1 cellular context compared by ENCODE assay signal in the genomic region with DNA sequence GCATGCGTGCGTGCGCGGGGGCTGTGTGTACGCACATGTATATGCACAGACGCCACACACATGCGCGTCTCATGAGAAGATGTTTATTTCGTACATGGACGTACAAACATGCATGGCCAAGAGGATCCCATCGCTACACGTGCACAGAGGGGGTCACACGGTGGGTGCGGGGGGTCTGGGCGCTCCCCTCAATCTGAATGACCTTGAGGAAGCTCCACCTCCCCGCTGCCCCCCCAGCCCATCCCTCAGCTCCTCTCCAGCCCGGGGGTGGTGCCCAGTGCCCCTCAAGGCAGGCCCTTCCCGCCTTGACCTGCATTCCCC.
TF ChIP-seq lines count a peak whose summit lies in the region.

No MANE protein-coding gene starts in this region.

TF ChIP-seq in neural cell, 6 proteins besides CTCF, POLR2A, EP300 and RAD21 (continued from another document):
- TF ChIP-seq, protein P1, sequence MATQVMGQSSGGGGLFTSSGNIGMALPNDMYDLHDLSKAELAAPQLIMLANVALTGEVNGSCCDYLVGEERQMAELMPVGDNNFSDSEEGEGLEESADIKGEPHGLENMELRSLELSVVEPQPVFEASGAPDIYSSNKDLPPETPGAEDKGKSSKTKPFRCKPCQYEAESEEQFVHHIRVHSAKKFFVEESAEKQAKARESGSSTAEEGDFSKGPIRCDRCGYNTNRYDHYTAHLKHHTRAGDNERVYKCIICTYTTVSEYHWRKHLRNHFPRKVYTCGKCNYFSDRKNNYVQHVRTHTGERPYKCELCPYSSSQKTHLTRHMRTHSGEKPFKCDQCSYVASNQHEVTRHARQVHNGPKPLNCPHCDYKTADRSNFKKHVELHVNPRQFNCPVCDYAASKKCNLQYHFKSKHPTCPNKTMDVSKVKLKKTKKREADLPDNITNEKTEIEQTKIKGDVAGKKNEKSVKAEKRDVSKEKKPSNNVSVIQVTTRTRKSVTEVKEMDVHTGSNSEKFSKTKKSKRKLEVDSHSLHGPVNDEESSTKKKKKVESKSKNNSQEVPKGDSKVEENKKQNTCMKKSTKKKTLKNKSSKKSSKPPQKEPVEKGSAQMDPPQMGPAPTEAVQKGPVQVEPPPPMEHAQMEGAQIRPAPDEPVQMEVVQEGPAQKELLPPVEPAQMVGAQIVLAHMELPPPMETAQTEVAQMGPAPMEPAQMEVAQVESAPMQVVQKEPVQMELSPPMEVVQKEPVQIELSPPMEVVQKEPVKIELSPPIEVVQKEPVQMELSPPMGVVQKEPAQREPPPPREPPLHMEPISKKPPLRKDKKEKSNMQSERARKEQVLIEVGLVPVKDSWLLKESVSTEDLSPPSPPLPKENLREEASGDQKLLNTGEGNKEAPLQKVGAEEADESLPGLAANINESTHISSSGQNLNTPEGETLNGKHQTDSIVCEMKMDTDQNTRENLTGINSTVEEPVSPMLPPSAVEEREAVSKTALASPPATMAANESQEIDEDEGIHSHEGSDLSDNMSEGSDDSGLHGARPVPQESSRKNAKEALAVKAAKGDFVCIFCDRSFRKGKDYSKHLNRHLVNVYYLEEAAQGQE (IDR thresholded peaks at IDR 0.05; ENCODE audit: borderline replicate concordance) = no peak
